In genomic region chr15:75217012-75217411, GRCh38 we compare ENCODE assay signal across 2 cellular contexts.
TF ChIP-seq lines count a peak whose summit lies in the region.

No MANE protein-coding gene starts in this region.

TF ChIP-seq in HepG2, 621 proteins besides CTCF, POLR2A, EP300 and RAD21:
- no peak for TF ChIP-seq ZNF30 (CRISPR knock-in tag; IDR thresholded peaks at IDR 0.05)
- TF ChIP-seq ZNF136 (CRISPR knock-in tag; IDR thresholded peaks at IDR 0.05; ENCODE audit: low read depth) = no peak
- TF ChIP-seq NONO (IDR thresholded peaks at IDR 0.05) = no peak
- TF ChIP-seq NONO (CRISPR knock-in tag; conservative IDR thresholded peaks at IDR 0.05) = no peak
- TF ChIP-seq ZNF788 (CRISPR knock-in tag; IDR thresholded peaks at IDR 0.05; ENCODE audit: borderline replicate concordance) = no peak
- no peak for TF ChIP-seq CHD4 (IDR thresholded peaks at IDR 0.05; ENCODE audit: borderline replicate concordance, low read length)
- no peak for TF ChIP-seq ATF1 (CRISPR knock-in tag; IDR thresholded peaks at IDR 0.05)
- TF ChIP-seq STAT6 (CRISPR knock-in tag; IDR thresholded peaks at IDR 0.05; ENCODE audit: borderline replicate concordance) = no peak
- no peak for TF ChIP-seq ZNF512B (CRISPR knock-in tag; IDR thresholded peaks at IDR 0.05; ENCODE audit: borderline replicate concordance)
- no peak for TF ChIP-seq TBX3 (IDR thresholded peaks at IDR 0.05; ENCODE audit: borderline replicate concordance)
- no peak for TF ChIP-seq TMF1 (CRISPR knock-in tag; IDR thresholded peaks at IDR 0.05; ENCODE audit: low read depth)
- no peak for TF ChIP-seq NBN (conservative IDR thresholded peaks at IDR 0.05)
- TF ChIP-seq ZNF20 (CRISPR knock-in tag; IDR thresholded peaks at IDR 0.05) = no peak
- TF ChIP-seq ZNF430 (CRISPR knock-in tag; IDR thresholded peaks at IDR 0.05) = no peak
- TF ChIP-seq ZFAT (CRISPR knock-in tag; conservative IDR thresholded peaks at IDR 0.05) = no peak
- no peak for TF ChIP-seq ZNF776 (CRISPR knock-in tag; IDR thresholded peaks at IDR 0.05)
- TF ChIP-seq FOSL1 (CRISPR knock-in tag; IDR thresholded peaks at IDR 0.05; ENCODE audit: borderline replicate concordance) = no peak
- TF ChIP-seq ARHGAP35 (CRISPR knock-in tag; IDR thresholded peaks at IDR 0.05; ENCODE audit: borderline replicate concordance) = no peak
- TF ChIP-seq SP2 (CRISPR knock-in tag; IDR thresholded peaks at IDR 0.05) = no peak
- no peak for TF ChIP-seq ZNF83 (CRISPR knock-in tag; IDR thresholded peaks at IDR 0.05; ENCODE audit: borderline replicate concordance)
TF ChIP-seq in HepG2: peak in this region for 0.

TF ChIP-seq in GM12878, 131 proteins besides CTCF, POLR2A, EP300 and RAD21:
- TF ChIP-seq MEF2B (IDR thresholded peaks at IDR 0.05; ENCODE audit: partially characterized antibody, poor library complexity, severe bottlenecking) (no peak), POU2F2 (IDR thresholded peaks at IDR 0.05; ENCODE audit: borderline replicate concordance, low read depth, low read length) (no peak), POLR2AphosphoS5 (IDR thresholded peaks at IDR 0.05; ENCODE audit: low read length) (peak; percentile 58; the same call in 1 of the 2 replicates)
